In the genomic region with DNA sequence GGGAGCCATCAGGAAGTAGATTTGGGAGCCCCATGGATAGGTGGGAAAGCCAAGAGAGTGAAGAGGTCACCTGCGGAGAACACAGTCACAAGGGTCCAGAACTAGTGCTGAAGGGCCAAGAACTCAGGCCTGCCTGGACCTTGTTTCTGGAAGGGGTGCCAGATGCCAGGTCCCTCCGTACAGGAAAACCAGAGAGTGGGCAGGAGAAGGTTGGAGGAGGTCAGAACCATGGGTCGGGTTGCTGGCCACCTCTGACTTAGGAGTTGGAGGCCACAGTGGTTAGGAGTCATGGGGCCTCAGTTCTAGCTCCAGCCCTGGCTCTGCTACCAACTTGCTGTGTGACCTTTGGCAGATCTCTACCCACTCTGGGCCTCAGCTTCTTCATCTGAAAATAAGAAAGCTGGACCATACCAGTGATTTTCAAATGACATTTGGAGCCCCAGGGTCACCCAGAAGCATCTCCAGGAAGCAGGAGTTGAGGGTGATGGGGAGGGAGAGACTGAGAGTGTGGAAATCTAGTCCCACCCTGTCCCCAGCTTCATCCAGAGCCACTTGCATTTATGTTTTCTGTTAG, we compare ENCODE assay signal across 25 cellular contexts. TPM values are rescaled to one million over a fixed set of nuclear protein-coding genes. Genes with fewer than 3 reads are reported as not detected.
DNase-seq lines count a peak whose midpoint lies in the region; ATAC-seq, FAIRE-seq and TF ChIP-seq lines count a peak whose summit lies in the region.
"Had no signal": no experiment of that assay in that cellular context is flagged by ENCODE, and none has a peak within 500 bp of the region (broad histone marks: within the 10 kb centered on the region; RNA-seq: fewer than 3 reads in every experiment).

No MANE protein-coding gene starts in this region.

- TF ChIP-seq CTCF in AG04450 (IDR thresholded peaks at IDR 0.05; ENCODE audit: low read depth, low read length): no peak
- TF ChIP-seq CTCF in GM23338 (conservative IDR thresholded peaks at IDR 0.05; ENCODE audit: low read depth in 2 of 2): no peak
- no peak for TF ChIP-seq CTCF in H1 (IDR thresholded peaks at IDR 0.05; ENCODE audit: control extremely low read depth in 1 of 3, insufficient read depth in 1 of 3, low read depth in 1 of 3, low read length in 3 of 3)
- TF ChIP-seq CTCF in parathyroid adenoma (IDR thresholded peaks at IDR 0.05): no peak
- TF ChIP-seq CTCF in WERI-Rb-1 (IDR thresholded peaks at IDR 0.05; ENCODE audit: low read depth, low read length): no peak

- H3K79me1 ChIP-seq in H1 (ENCODE audit: low read depth, low read length): no peaks in the 10 kb centered on the region

- no peak overlapping the region for H3K14ac ChIP-seq in H1 (ENCODE audit: insufficient read length)

- DNase-seq in AG04450 (ENCODE audit: low read depth, low spot score) (no peak), GM23338 (ENCODE audit: low spot score) (no peak), H1 (ENCODE audit: low read depth in 1 of 2, low spot score in 2 of 2) (peak in 1 of 2 experiments; percentile 36), WERI-Rb-1 (no peak), iPS-NIHi7 (ENCODE audit: extremely low spot score) (no peak), posterior cingulate gyrus (no peak), sciatic nerve (ENCODE audit: low spot score) (no peak)
- DNase-seq: activated naive CD8-positive, alpha-beta T cell treated with anti-CD3 and anti-CD28 coated beads, Interleukin-2, amount 50 U/mL, for 24 hours; CD4-positive, alpha-beta memory T cell; cortex of kidney; GDM1; KBM-7; naive thymus-derived CD8-positive, alpha-beta T cell; NCI-H2029 treated with DMSO at 0.1 percent for 48 hours; NCI-H510A; SJCRH30; stimulated activated naive B cell treated with anti-CD40 and anti-IgM and Interleukin-4, amounts not matched to agents 10 μg/mL and 1 μg/mL and 100 μg/mL, for 72 hours had no signal

- no peak for TF ChIP-seq POLR2A in H1 (IDR thresholded peaks at IDR 0.05; ENCODE audit: control extremely low read depth in 1 of 2, low read depth in 2 of 2, low read length in 2 of 2)

- no peaks in the 10 kb centered on the region for H3F3A ChIP-seq in GM23338 (replicated peaks; ENCODE audit: low read depth)

- intact Hi-C loops in posterior cingulate gyrus (cut with DNase I) (no loop called here), sciatic nerve (cut with DNase I) (no loop called here)

- peak overlapping the region; percentile 52 for H3K27ac ChIP-seq in AG04450 (ENCODE audit: low read depth, low read length)
- H3K27ac ChIP-seq in GM23338 (ENCODE audit: low read depth): no peak overlapping the region
- H3K27ac ChIP-seq in H1 (ENCODE audit: low read depth, low read length): no peak overlapping the region
- peak overlapping the region; percentile 93 for H3K27ac ChIP-seq in parathyroid adenoma
- H3K27ac ChIP-seq in WERI-Rb-1: no peak overlapping the region
- H3K27ac ChIP-seq: gastroesophageal sphincter, SJCRH30, tibial artery had no signal

- ATAC-seq in GM23338: no peak
- no peak for ATAC-seq in sciatic nerve
- ATAC-seq: gastroesophageal sphincter; naive thymus-derived CD8-positive, alpha-beta T cell; Panc1 had no signal

- no peaks in the 10 kb centered on the region for H3K36me3 ChIP-seq in GM23338 (ENCODE audit: insufficient read depth)
- no peaks in the 10 kb centered on the region for H3K36me3 ChIP-seq in H1 (ENCODE audit: control insufficient read depth in 2 of 4, insufficient read depth in 4 of 4, low read length in 3 of 4)
- no peaks in the 10 kb centered on the region for H3K36me3 ChIP-seq in parathyroid adenoma (ENCODE audit: control insufficient read depth, insufficient read depth, low read length)
- H3K36me3 ChIP-seq in WERI-Rb-1: no peaks in the 10 kb centered on the region
- H3K36me3 ChIP-seq: gastroesophageal sphincter, HAP-1, SJCRH30, tibial artery had no signal

- H3K9me3 Mint-ChIP-seq in GM23338: no peaks in the 10 kb centered on the region
- H3K9me3 Mint-ChIP-seq: activated naive CD8-positive, alpha-beta T cell treated with anti-CD3 and anti-CD28 coated beads, Interleukin-2, amount 50 U/mL, for 24 hours; activated T-helper 17 cell treated with anti-CD3 and anti-CD28 coated beads, Interleukin-2, amount 50 U/mL, for 72 hours; CD4-positive, alpha-beta memory T cell; naive thymus-derived CD8-positive, alpha-beta T cell; stimulated activated naive B cell treated with anti-CD40 and anti-IgM and Interleukin-4, amounts not matched to agents 10 μg/mL and 1 μg/mL and 100 μg/mL, for 72 hours had no signal

- no peak overlapping the region; the same call in 1 of the 2 replicates for H3K18ac ChIP-seq in H1 (ENCODE audit: extremely low read depth, low read length)

- H3K4me2 ChIP-seq in GM23338 (no peak overlapping the region), H1 (ENCODE audit: insufficient read depth in 1 of 2, low read depth in 2 of 2, low read length in 2 of 2) (no peak overlapping the region), parathyroid adenoma (ENCODE audit: low read length) (peak overlapping the region; percentile 48)

- H2BK120ac ChIP-seq in H1 (replicated peaks; ENCODE audit: low read depth, low read length): no peak overlapping the region

- H3K23ac ChIP-seq in H1 (ENCODE audit: insufficient read length): no peak overlapping the region

- no peak for FAIRE-seq in H1 (lab: Jason Lieb, UNC)
- FAIRE-seq: GM18507 had no signal

- H2BK15ac ChIP-seq in H1 (ENCODE audit: low read length): no peak overlapping the region

- 91% methylated on average over 3 of the region's 3 CpGs; no CpG with 5 or more reads in 1 of the 2 experiments for WGBS in H1 (ENCODE audit: extremely low coverage in 1 of 2, insufficient coverage in 1 of 2, insufficient read length in 1 of 2, insufficient replicate concordance in 2 of 2, low coverage in 1 of 2, low lambda C conversion rate in 2 of 2, missing lambda C conversion rate in 1 of 2), 2 experiments

- no peak overlapping the region for H2AK5ac ChIP-seq in H1 (ENCODE audit: low read depth, low read length)

- H4K5ac ChIP-seq in H1 (ENCODE audit: insufficient read length, low read depth, low read length): no peak overlapping the region

- H3K36me3 Mint-ChIP-seq in GM23338 (ENCODE audit: low read depth): no peaks in the 10 kb centered on the region
- H3K36me3 Mint-ChIP-seq: CD4-positive, alpha-beta memory T cell; naive thymus-derived CD8-positive, alpha-beta T cell; stimulated activated naive B cell treated with anti-CD40 and anti-IgM and Interleukin-4, amounts not matched to agents 10 μg/mL and 1 μg/mL and 100 μg/mL, for 72 hours had no signal

- no peaks in the 10 kb centered on the region for H4K20me1 ChIP-seq in GM23338 (replicated peaks; ENCODE audit: insufficient read depth)
- H4K20me1 ChIP-seq in H1 (replicated peaks in 1 of 2; ENCODE audit: control insufficient read depth in 1 of 2, insufficient read depth in 2 of 2, low read length in 2 of 2): no peaks in the 10 kb centered on the region

- H3K4me1 Mint-ChIP-seq in GM23338: peaks cover 15% of the 10 kb centered on the region
- H3K4me1 Mint-ChIP-seq: stimulated activated naive B cell treated with anti-CD40 and anti-IgM and Interleukin-4, amounts not matched to agents 10 μg/mL and 1 μg/mL and 100 μg/mL, for 72 hours had no signal

- TF ChIP-seq EP300 in H1 (IDR thresholded peaks at IDR 0.05; ENCODE audit: borderline replicate concordance in 1 of 2, low read depth in 2 of 2, low read length in 2 of 2): no peak

- no peak overlapping the region for H3K56ac ChIP-seq in H1 (replicated peaks; ENCODE audit: insufficient read length, low read depth, low read length)

- no peak overlapping the region; the same call in 1 of the 2 replicates for H4K8ac ChIP-seq in H1 (ENCODE audit: extremely low read depth, insufficient read depth, low read length)

- H2AFZ ChIP-seq in GM23338 (peak overlapping the region; percentile 81; the same call in 1 of the 2 replicates), H1 (ENCODE audit: low read length) (peak overlapping the region; percentile 3; the same call in 1 of the 2 replicates), parathyroid adenoma (no peak overlapping the region)

- H3K4ac ChIP-seq in H1 (replicated peaks; ENCODE audit: insufficient read length, low read depth, low read length): no peak overlapping the region

- no peaks in the 10 kb centered on the region for H3K9me2 ChIP-seq in GM23338 (ENCODE audit: insufficient read depth)

- no peak overlapping the region for H4K91ac ChIP-seq in H1 (replicated peaks; ENCODE audit: insufficient read length, low read length)

- H3K9ac ChIP-seq in H1 (replicated peaks in 1 of 4; ENCODE audit: extremely low read depth in 1 of 4, low read depth in 3 of 4, low read length in 3 of 4) (no peak overlapping the region), parathyroid adenoma (peak overlapping the region; percentile 2)

- H3K27me3 Mint-ChIP-seq in GM23338 (ENCODE audit: insufficient read depth, low read depth, poor library complexity): peaks cover 5% of the 10 kb centered on the region
- H3K27me3 Mint-ChIP-seq: activated naive CD8-positive, alpha-beta T cell treated with anti-CD3 and anti-CD28 coated beads, Interleukin-2, amount 50 U/mL, for 24 hours; activated T-helper 17 cell treated with anti-CD3 and anti-CD28 coated beads, Interleukin-2, amount 50 U/mL, for 72 hours; CD4-positive, alpha-beta memory T cell had no signal

- no peaks in the 10 kb centered on the region for H3K23me2 ChIP-seq in H1 (ENCODE audit: low read depth, low read length)

- POLR2A ChIA-PET in AG04450 (lab: Yijun Ruan, JAX): no interaction called here
- POLR2A ChIA-PET in H1 (lab: Charles Lee; ENCODE audit: partially characterized antibody): interaction anchor here (0.9 kb wide), 1 partner anchor 9 kb away, joined by 3 read pairs; no protein-coding TSS in a partner anchor

- no peaks in the 10 kb centered on the region for H3K79me2 ChIP-seq in GM23338 (replicated peaks; ENCODE audit: insufficient read depth)
- no peaks in the 10 kb centered on the region for H3K79me2 ChIP-seq in H1 (ENCODE audit: control insufficient read depth in 1 of 2, insufficient read depth in 2 of 2, low read length in 2 of 2)
- H3K79me2 ChIP-seq in parathyroid adenoma: peaks cover 2% of the 10 kb centered on the region

- H3K27ac Mint-ChIP-seq in GM23338: no peak overlapping the region
- H3K27ac Mint-ChIP-seq: activated naive CD8-positive, alpha-beta T cell treated with anti-CD3 and anti-CD28 coated beads, Interleukin-2, amount 50 U/mL, for 24 hours; activated T-helper 17 cell treated with anti-CD3 and anti-CD28 coated beads, Interleukin-2, amount 50 U/mL, for 72 hours; CD4-positive, alpha-beta memory T cell; progenitor cell of endocrine pancreas; stimulated activated naive B cell treated with anti-CD40 and anti-IgM and Interleukin-4, amounts not matched to agents 10 μg/mL and 1 μg/mL and 100 μg/mL, for 72 hours had no signal

- no peak overlapping the region for H2BK5ac ChIP-seq in H1 (ENCODE audit: low read depth, low read length)

- no peak overlapping the region for H2BK12ac ChIP-seq in H1 (ENCODE audit: low read depth, low read length)

- no peaks in the 10 kb centered on the region for H3K9me3 ChIP-seq in AG04450 (ENCODE audit: control insufficient read depth, insufficient read depth, low read length)
- no peaks in the 10 kb centered on the region for H3K9me3 ChIP-seq in H1 (ENCODE audit: insufficient read depth in 2 of 2, low read depth in 1 of 2, low read length in 1 of 2)
- H3K9me3 ChIP-seq in parathyroid adenoma (ENCODE audit: control insufficient read depth, low read length): no peaks in the 10 kb centered on the region
- no peaks in the 10 kb centered on the region for H3K9me3 ChIP-seq in WERI-Rb-1 (ENCODE audit: severe bottlenecking)
- H3K9me3 ChIP-seq: gastroesophageal sphincter, HAP-1, SJCRH30, tibial artery had no signal

- no peak overlapping the region for H3K4me3 Mint-ChIP-seq in GM23338
- H3K4me3 Mint-ChIP-seq: activated naive CD8-positive, alpha-beta T cell treated with anti-CD3 and anti-CD28 coated beads, Interleukin-2, amount 50 U/mL, for 24 hours; activated T-helper 17 cell treated with anti-CD3 and anti-CD28 coated beads, Interleukin-2, amount 50 U/mL, for 72 hours; CD4-positive, alpha-beta memory T cell; naive thymus-derived CD8-positive, alpha-beta T cell; stimulated activated naive B cell treated with anti-CD40 and anti-IgM and Interleukin-4, amounts not matched to agents 10 μg/mL and 1 μg/mL and 100 μg/mL, for 72 hours had no signal

- H3K27me3 ChIP-seq in AG04450 (ENCODE audit: control insufficient read depth, insufficient read depth, low read length) (peaks cover 3% of the 10 kb centered on the region), GM23338 (ENCODE audit: insufficient read depth) (no peaks in the 10 kb centered on the region), H1 (replicated peaks in 1 of 4; ENCODE audit: control insufficient read depth in 3 of 4, extremely low read depth in 1 of 4, insufficient read depth in 3 of 4, low read length in 3 of 4) (no peaks in the 10 kb centered on the region), parathyroid adenoma (ENCODE audit: control insufficient read depth, insufficient read depth, low read length) (no peaks in the 10 kb centered on the region), WERI-Rb-1 (ENCODE audit: insufficient read depth, low read depth, severe bottlenecking) (no peaks in the 10 kb centered on the region)
- H3K27me3 ChIP-seq: gastroesophageal sphincter, SJCRH30 had no signal

- H3K4me3 ChIP-seq in AG04450 (ENCODE audit: low read depth, low read length) (no peak overlapping the region), GM23338 (no peak overlapping the region), H1 (ENCODE audit: extremely low read depth in 1 of 4, insufficient read depth in 2 of 4, low read depth in 3 of 4, low read length in 4 of 4) (no peak overlapping the region), parathyroid adenoma (ENCODE audit: low read depth, low read length) (no peak overlapping the region), WERI-Rb-1 (ENCODE audit: low read depth, low read length) (no peak overlapping the region)
- H3K4me3 ChIP-seq: gastroesophageal sphincter, HAP-1, SJCRH30, tibial artery had no signal

- TF ChIP-seq RAD21 in H1 (IDR thresholded peaks at IDR 0.05 in 1 of 2, conservative IDR thresholded peaks at IDR 0.05 in 1 of 2; ENCODE audit: low read depth in 2 of 2, low read length in 2 of 2): no peak

- no peak overlapping the region for H2BK20ac ChIP-seq in H1 (ENCODE audit: low read length)

- CTCF ChIA-PET in AG04450 (lab: Charles Lee) (interaction anchor here (0.9 to 2.4 kb wide), 3 partner anchors 27 to 39 kb away, joined by 4 to 16 read pairs (median 8); no protein-coding TSS in a partner anchor), H1 (lab: Charles Lee; ENCODE audit: partially characterized antibody) (interaction anchor here (0.8 to 5.7 kb wide), 7 partner anchors 9 to 39 kb away, joined by 3 to 74 read pairs (median 26); no protein-coding TSS in a partner anchor)

- no peaks in the 10 kb centered on the region; the same call in 1 of the 2 replicates for H3K4me1 ChIP-seq in GM23338 (ENCODE audit: insufficient read depth)
- H3K4me1 ChIP-seq in H1 (replicated peaks in 1 of 4; ENCODE audit: control insufficient read depth in 3 of 4, insufficient read depth in 4 of 4, low read length in 3 of 4): peaks cover 0 to 5% (median 0%) of the 10 kb centered on the region in 4 experiments; a peak in 2 of 7 replicates
- peaks cover 36% of the 10 kb centered on the region for H3K4me1 ChIP-seq in parathyroid adenoma
- H3K4me1 ChIP-seq: HAP-1, SJCRH30 had no signal

RNA-seq across cellular contexts. Expression of a gene that starts 20.8 kb away (rescaled TPM):
- polyA plus RNA-seq in AG04450 (2011; rRNA removed): 13.9 and 14.7 TPM in 2 replicates
- 11.4 and 13.9 TPM in 2 replicates for polyA minus RNA-seq in AG04450 (2011; rRNA and poly(A)+ RNA removed)
- total RNA-seq in GM23338 (2014; rRNA removed; shearing (Covaris generic)): 23.7 and 30.4 TPM in 2 replicates
- 5.0 and 5.5 TPM in 2 replicates for polyA plus RNA-seq in GM23338 (2016; fragmentation: Nextera tagmentation; extraction: Ambion mirVana)
- total RNA-seq in H1 (2021; fragmentation: NEBNext Ultra II Directional; extraction: Animal tissue kit (Norgen Biotek cat#: 25700)): 29.9 and 31.3 TPM in 2 replicates
- polyA plus RNA-seq in H1 (2011; rRNA removed): 14.8 and 15.3 TPM in 2 replicates
- 19.8 TPM for polyA plus RNA-seq in H1 (2011; cell fraction: cytosol; rRNA removed)
- 34.3 TPM for polyA plus RNA-seq in H1 (2011; cell fraction: nucleus; rRNA removed)
- polyA plus RNA-seq in H1 (2012, experiment 1 of 2): 16.3 to 20.5 TPM (median 20.1 TPM) in 4 replicates
- polyA plus RNA-seq in H1 (2012, experiment 2 of 2): 5.1 TPM
- polyA plus RNA-seq in H1 (2013, experiment 1 of 2): 12.3 TPM
- polyA plus RNA-seq in H1 (2013, experiment 2 of 2): 11.4 TPM
- 29.7 and 37.5 TPM in 2 replicates for polyA minus RNA-seq in H1 (2011; rRNA and poly(A)+ RNA removed)
- polyA minus RNA-seq in H1 (2011; cell fraction: cytosol; rRNA and poly(A)+ RNA removed): 26.1 TPM
- 16.7 TPM for polyA minus RNA-seq in H1 (2011; cell fraction: nucleus; rRNA and poly(A)+ RNA removed)
- 12.9 TPM for total RNA-seq in sciatic nerve
- total RNA-seq: naive thymus-derived CD8-positive, alpha-beta T cell had no signal

Comparison
In these comparisons a context has a peak if more than half of its experiments do, and no peak if none do; other contexts are left out.
1. H3K27ac ChIP-seq: peak in AG04450 (single experiment) and parathyroid adenoma (single experiment); none in GM23338 (single experiment), H1 (single experiment) and WERI-Rb-1 (single experiment).